11 cellular contexts compared by ENCODE assay signal in the genomic region with DNA sequence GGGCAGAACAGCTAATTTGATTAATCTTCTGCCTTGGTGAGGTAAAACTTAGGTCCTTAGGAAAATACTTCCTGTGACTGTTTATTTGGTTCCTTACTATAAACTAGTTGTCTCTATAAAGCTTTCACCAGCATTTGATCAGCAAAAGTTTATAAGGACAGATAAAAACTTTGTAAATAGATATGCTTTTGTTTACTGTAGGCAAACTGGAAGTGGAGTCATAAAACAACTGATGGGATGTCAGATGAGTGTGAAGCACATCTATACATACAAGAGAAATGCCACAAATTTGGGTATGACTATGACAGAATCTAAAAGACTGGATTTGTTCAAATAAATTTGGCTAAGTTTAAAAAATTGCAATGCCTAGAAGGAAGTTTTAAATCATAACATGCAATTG. TPM values are rescaled to one million over a fixed set of nuclear protein-coding genes. Genes with fewer than 3 reads are reported as not detected.
A peak's percentile ranks its signal among the peaks of the same experiment; 100 is the strongest.
DNase-seq lines count a peak whose midpoint lies in the region; ATAC-seq and TF ChIP-seq lines count a peak whose summit lies in the region.
"Had no signal": no experiment of that assay in that cellular context is flagged by ENCODE, and none has a peak within 500 bp of the region (broad histone marks: within the 10 kb centered on the region; RNA-seq: fewer than 3 reads in every experiment).

No MANE protein-coding gene starts in this region.

- H3K27ac ChIP-seq in stomach smooth muscle (ENCODE audit: low read length): no peak overlapping the region

- ATAC-seq in GM18867 (IDR thresholded peaks at IDR 0.05; ENCODE audit: unreplicated experiment): no peak

- no peaks in the 10 kb centered on the region for H3K36me3 ChIP-seq in stomach smooth muscle (ENCODE audit: control insufficient read depth in 2 of 2, insufficient read depth in 2 of 2, low read length in 2 of 2)

- peaks cover 11% of the 10 kb centered on the region for H3K4me1 ChIP-seq in stomach smooth muscle (ENCODE audit: control insufficient read depth, insufficient read depth, low read length)

- POLR2A ChIA-PET in activated CD4-positive, alpha-beta T cell treated with anti-CD3 and anti-CD28 coated beads, Interleukin-2, amount 10 ng/mL, durations not matched to agents 7 days and 5 days (lab: Charles Lee): no interaction called here

- H3K9ac ChIP-seq in stomach smooth muscle (ENCODE audit: low read length in 2 of 2): no peak overlapping the region

- TF ChIP-seq CTCF in WI38 (IDR thresholded peaks at IDR 0.05; ENCODE audit: low read depth, low read length): no peak

- H3K36me3 Mint-ChIP-seq in activated CD4-positive, alpha-beta T cell treated with anti-CD3 and anti-CD28 coated beads, Interleukin-2, amount 10 ng/mL, durations not matched to agents 7 days and 5 days (ENCODE audit: low read depth): peaks cover 86% of the 10 kb centered on the region
- H3K36me3 Mint-ChIP-seq in immature natural killer cell: peaks cover 65 to 71% (median 66%) of the 10 kb centered on the region in 3 donors
- H3K36me3 Mint-ChIP-seq: naive B cell had no signal

- H3K9me3 ChIP-seq in stomach smooth muscle (ENCODE audit: control insufficient read depth in 2 of 2, low read length in 2 of 2): no peaks in the 10 kb centered on the region

- peak overlapping the region; percentile 75 for H3K27ac Mint-ChIP-seq in activated CD4-positive, alpha-beta T cell treated with anti-CD3 and anti-CD28 coated beads, Interleukin-2, amount 10 ng/mL, durations not matched to agents 7 days and 5 days
- peak overlapping the region; percentile 84 to 97 (median 93) for H3K27ac Mint-ChIP-seq in immature natural killer cell

- peak overlapping the region; percentile 92 for H3K4me3 Mint-ChIP-seq in activated CD4-positive, alpha-beta T cell treated with anti-CD3 and anti-CD28 coated beads, Interleukin-2, amount 10 ng/mL, durations not matched to agents 7 days and 5 days
- H3K4me3 Mint-ChIP-seq in immature natural killer cell: peak overlapping the region; percentile 93 to 100 (median 98)

- no peaks in the 10 kb centered on the region for H3K9me3 Mint-ChIP-seq in activated CD4-positive, alpha-beta T cell treated with anti-CD3 and anti-CD28 coated beads, Interleukin-2, amount 10 ng/mL, durations not matched to agents 7 days and 5 days
- H3K9me3 Mint-ChIP-seq in immature natural killer cell: no peaks in the 10 kb centered on the region
- H3K9me3 Mint-ChIP-seq: naive B cell had no signal

- H3K27me3 Mint-ChIP-seq in activated CD4-positive, alpha-beta T cell treated with anti-CD3 and anti-CD28 coated beads, Interleukin-2, amount 10 ng/mL, durations not matched to agents 7 days and 5 days: no peaks in the 10 kb centered on the region
- peaks cover 15 to 31% (median 20%) of the 10 kb centered on the region in 3 donors for H3K27me3 Mint-ChIP-seq in immature natural killer cell (ENCODE audit: low read depth in 3 of 3)
- H3K27me3 Mint-ChIP-seq: naive B cell had no signal

- no peak for DNase-seq in activated CD4-positive, alpha-beta T cell treated with anti-CD3 and anti-CD28 coated beads, Interleukin-2, amount 10 ng/mL, durations not matched to agents 7 days and 5 days
- DNase-seq in activated CD4-positive, alpha-beta T cell treated with anti-CD3 and anti-CD28 coated beads for 4 hours: no peak
- no peak for DNase-seq in immature natural killer cell
- no peak for DNase-seq in NCI-H748 (lab: John Stamatoyannopoulos, UW; ENCODE audit: unreplicated experiment)
- no peak for DNase-seq in H4 (ENCODE audit: low spot score)
- DNase-seq: ACHN, naive B cell, NCI-H2107 had no signal

- CTCF ChIA-PET in activated CD4-positive, alpha-beta T cell treated with anti-CD3 and anti-CD28 coated beads, Interleukin-2, amount 10 ng/mL, durations not matched to agents 7 days and 5 days (lab: Charles Lee): interaction anchor here (0.9 to 1.9 kb wide), 6 partner anchors 15 to 971 kb away, joined by 3 to 7 read pairs (median 4); no protein-coding TSS in a partner anchor

- H3K27me3 ChIP-seq in stomach smooth muscle (ENCODE audit: control insufficient read depth in 1 of 2, insufficient read depth in 2 of 2, low read length in 2 of 2): no peaks in the 10 kb centered on the region

- H3K4me3 ChIP-seq in WI38 (ENCODE audit: low read depth, low read length) (0 out of 2 replicates have a peak overlapping the region, but pooled peaks have one; percentile 6), stomach smooth muscle (ENCODE audit: low read length in 2 of 2) (peak overlapping the region; percentile 25 to 65)

- H3K4me1 Mint-ChIP-seq in activated CD4-positive, alpha-beta T cell treated with anti-CD3 and anti-CD28 coated beads, Interleukin-2, amount 10 ng/mL, durations not matched to agents 7 days and 5 days: peaks cover 53% of the 10 kb centered on the region
- peaks cover 73 to 76% of the 10 kb centered on the region in 2 donors for H3K4me1 Mint-ChIP-seq in immature natural killer cell

RNA-seq across cellular contexts. Expression of gene PTGER4, which starts 5.5 kb away (rescaled TPM):
- 10 to 100 TPM; 45.7 to 46.8 TPM for total RNA-seq in activated CD4-positive, alpha-beta T cell treated with anti-CD3 and anti-CD28 coated beads, Interleukin-2, amount 10 ng/mL, durations not matched to agents 7 days and 5 days
- 100 to 1,000 TPM in 1 of 3 donors, 10 to 100 TPM in 2; 43.5 to 111 (median 70.3) TPM for polyA plus RNA-seq in immature natural killer cell
- 4.8 and 7.9 TPM in 2 replicates for total RNA-seq in H4 (2014; rRNA removed; shearing (Covaris generic))
